In genomic region chr4:142558851-142559250, GRCh38 we compare ENCODE assay signal across 19 cellular contexts.
DNase-seq lines count a peak whose midpoint lies in the region; ATAC-seq, FAIRE-seq and TF ChIP-seq lines count a peak whose summit lies in the region.
"Had no signal": no experiment of that assay in that cellular context is flagged by ENCODE, and none has a peak within 500 bp of the region (broad histone marks: within the 10 kb centered on the region; RNA-seq: fewer than 3 reads in every experiment).

No MANE protein-coding gene starts in this region.

- H3K27me3 Mint-ChIP-seq in mesothelial cell of epicardium (ENCODE audit: low read depth) = no peaks in the 10 kb centered on the region
- H3K27me3 Mint-ChIP-seq: memory B cell had no signal

- peaks cover 39% of the 10 kb centered on the region for H3K4me1 Mint-ChIP-seq in mesothelial cell of epicardium
- H3K4me1 Mint-ChIP-seq: memory B cell had no signal

- FAIRE-seq in HTR-8/SVneo (lab: Jason Lieb, UNC) = no peak
- FAIRE-seq: K562 had no signal

- no peak for ATAC-seq in HG03135 (IDR thresholded peaks at IDR 0.05; ENCODE audit: unreplicated experiment)
- ATAC-seq: foreskin keratinocyte, K562 had no signal

- TF ChIP-seq CTCF in choroid plexus epithelial cell (conservative IDR thresholded peaks at IDR 0.05; ENCODE audit: low read depth, low read length) (no peak), mesothelial cell of epicardium (IDR thresholded peaks at IDR 0.05; ENCODE audit: unreplicated experiment) (no peak)

- H3K9me3 Mint-ChIP-seq in mesothelial cell of epicardium = peaks cover 4% of the 10 kb centered on the region

- no peak overlapping the region for H3K4me3 Mint-ChIP-seq in mesothelial cell of epicardium
- H3K4me3 Mint-ChIP-seq: memory B cell had no signal

- peak overlapping the region; percentile 87 for H3K27ac Mint-ChIP-seq in mesothelial cell of epicardium
- H3K27ac Mint-ChIP-seq: memory B cell had no signal

- peak; percentile 63 for DNase-seq in AG20443 (ENCODE audit: low spot score)
- DNase-seq in HTR-8/SVneo (ENCODE audit: insufficient read length, low spot score) = peak; percentile 6
- DNase-seq in choroid plexus epithelial cell (ENCODE audit: low read depth) = peak; percentile 62
- no peak for DNase-seq in mesothelial cell of epicardium (ENCODE audit: low spot score in 2 of 2, unreplicated experiment in 2 of 2)
- no peak for DNase-seq in HuH-7.5 (ENCODE audit: low spot score)
- no peak for DNase-seq in NCI-H2171 (lab: John Stamatoyannopoulos, UW)
- DNase-seq in stimulated activated CD4-positive, alpha-beta T cell treated with anti-CD3 and anti-CD28 coated beads, Interleukin-4, amount 100 ng/mL, for 4 hours = no peak
- DNase-seq: activated CD4-positive, alpha-beta T cell treated with anti-CD3 and anti-CD28 coated beads, Interleukin-2, amount 50 U/mL, for 1 hour; foreskin keratinocyte; NCI-H1105 treated with DMSO at 0.1 percent for 48 hours; SHP77 treated with DMSO at 0.1 percent for 48 hours; stimulated activated naive CD4-positive, alpha-beta T cell; uterus had no signal

- H3K36me3 Mint-ChIP-seq in mesothelial cell of epicardium = peaks cover 4% of the 10 kb centered on the region
- H3K36me3 Mint-ChIP-seq: memory B cell had no signal

- H3K4me3 ChIP-seq in choroid plexus epithelial cell (ENCODE audit: low read depth, low read length) = no peak overlapping the region
- H3K4me3 ChIP-seq: BLaER1, HAP-1, K562, skin epidermis, uterus had no signal

Comparison
In these comparisons a context has a peak if more than half of its experiments do, and no peak if none do; other contexts are left out.
1. DNase-seq: peak in AG20443 (single experiment), HTR-8/SVneo (single experiment) and choroid plexus epithelial cell (single experiment); none in mesothelial cell of epicardium (0 of 2), HuH-7.5 (single experiment), NCI-H2171 (single experiment) and stimulated activated CD4-positive, alpha-beta T cell treated with anti-CD3 and anti-CD28 coated beads, Interleukin-4, amount 100 ng/mL, for 4 hours (0 of 2).